Comparison of ENCODE assay signal across 8 cellular contexts in genomic region chr21:42227909-42228708, GRCh38. TPM values are rescaled to one million over a fixed set of nuclear protein-coding genes. Genes with fewer than 3 reads are reported as not detected.
DNase-seq lines count a peak whose midpoint lies in the region; TF ChIP-seq lines count a peak whose summit lies in the region.

No MANE protein-coding gene starts in this region.

- CTCF ChIA-PET in mammary epithelial cell (lab: Charles Lee; ENCODE audit: low non-redundant PET): interaction anchor here (0.6 kb wide), 1 partner anchor 46 kb away, joined by 14 read pairs; no protein-coding TSS in a partner anchor

- intact Hi-C loops in mammary epithelial cell (cut with micrococcal nuclease): loop anchor here (2.0 kb wide), 1 partner anchor 57 kb away; no protein-coding TSS in a partner anchor

- no peaks in the 10 kb centered on the region for H3K79me2 ChIP-seq in mammary epithelial cell (ENCODE audit: insufficient read depth, low read length)

- peaks cover 17% of the 10 kb centered on the region for H3K4me1 ChIP-seq in mammary epithelial cell (ENCODE audit: insufficient read depth, low read length)

- H3K4me3 ChIP-seq in WERI-Rb-1 (ENCODE audit: low read depth, low read length) (no peak overlapping the region), mammary epithelial cell (replicated peaks in 1 of 3; ENCODE audit: insufficient read depth in 1 of 3, low read depth in 2 of 3, low read length in 3 of 3) (no peak overlapping the region)

- BruUV-seq in mammary epithelial cell (replicated peaks; lab: Mats Ljungman, UMichigan): no TSS peak

- TF ChIP-seq CTCF in GM10266 (IDR thresholded peaks at IDR 0.05; ENCODE audit: control insufficient read depth, insufficient read depth, low read depth, missing control alignments) (no peak), WERI-Rb-1 (IDR thresholded peaks at IDR 0.05; ENCODE audit: low read depth, low read length) (no peak), mammary epithelial cell (conservative IDR thresholded peaks at IDR 0.05 in 1 of 2, IDR thresholded peaks at IDR 0.05 in 1 of 2; ENCODE audit: extremely low read depth in 1 of 2, insufficient read depth in 1 of 2, low read depth in 1 of 2, low read length in 2 of 2) (peak in 1 of 2 donors; percentile 6)

- DNase-seq in GM10266 (ENCODE audit: extremely low spot score): peak; percentile 91
- DNase-seq in GOT3 (lab: John Stamatoyannopoulos, UW): peak; percentile 25
- peak; percentile 45 for DNase-seq in WERI-Rb-1
- peak; percentile 95 for DNase-seq in mammary epithelial cell
- DNase-seq in kidney tubule cell (ENCODE audit: low spot score): peak; percentile 83
- peak; percentile 79 to 89 for DNase-seq in stimulated activated CD4-positive, alpha-beta T cell treated with anti-CD3 and anti-CD28 coated beads, Interleukin-4, amount 100 ng/mL, for 48 hours (ENCODE audit: low read depth in 2 of 2)
- no peak for DNase-seq in NCI-H1436 (lab: John Stamatoyannopoulos, UW)

- in situ Hi-C loops in mammary epithelial cell (cut with MboI; ENCODE audit: low sequenced_read_pairs in 2 of 2): no loop called here

- H3K27ac ChIP-seq in KOPT-K1 (ENCODE audit: low read depth, low read length, poor library complexity, severe bottlenecking) (peak overlapping the region; percentile 99), WERI-Rb-1 (no peak overlapping the region), mammary epithelial cell (ENCODE audit: insufficient read depth, low read depth, low read length) (peak overlapping the region; percentile 5)

- H3K27me3 ChIP-seq in WERI-Rb-1 (ENCODE audit: insufficient read depth, low read depth, severe bottlenecking): no peaks in the 10 kb centered on the region
- no peaks in the 10 kb centered on the region for H3K27me3 ChIP-seq in mammary epithelial cell (ENCODE audit: insufficient read depth, low read length)

- peak overlapping the region; percentile 40 for H3K4me2 ChIP-seq in mammary epithelial cell (ENCODE audit: insufficient read depth, low read depth, low read length)

- dilution Hi-C loops in mammary epithelial cell (cut with HindIII; ENCODE audit: low sequenced_read_pairs): no loop called here

- WGBS in mammary epithelial cell (ENCODE audit: low coverage, missing lambda C conversion rate): 39% methylated on average over 7 of the region's 10 CpGs

- peak overlapping the region; percentile 47 for H2AFZ ChIP-seq in mammary epithelial cell (ENCODE audit: low read depth, low read length)

- H3K36me3 ChIP-seq in KOPT-K1 (ENCODE audit: insufficient read depth, low read length): peaks cover 14% of the 10 kb centered on the region
- peaks cover 17% of the 10 kb centered on the region for H3K36me3 ChIP-seq in WERI-Rb-1
- no peaks in the 10 kb centered on the region for H3K36me3 ChIP-seq in mammary epithelial cell (ENCODE audit: insufficient read depth, low read length)

- no peak overlapping the region for H3K9ac ChIP-seq in mammary epithelial cell (ENCODE audit: insufficient read depth, low read length)

- H3K9me3 ChIP-seq in KOPT-K1 (ENCODE audit: insufficient read depth, low read length, poor library complexity, severe bottlenecking): no peaks in the 10 kb centered on the region
- H3K9me3 ChIP-seq in WERI-Rb-1 (ENCODE audit: severe bottlenecking): no peaks in the 10 kb centered on the region
- no peaks in the 10 kb centered on the region for H3K9me3 ChIP-seq in mammary epithelial cell (replicated peaks; ENCODE audit: insufficient read depth, low read length)

- H4K20me1 ChIP-seq in mammary epithelial cell (ENCODE audit: insufficient read depth, low read length): no peaks in the 10 kb centered on the region

RNA-seq across cellular contexts. Expression of gene ABCG1, which starts 9.2 kb away (rescaled TPM):
- 10 to 100 TPM in 1 of 2 donors, 1 to 10 TPM in 1; 6.3 to 16.9 TPM for total RNA-seq in mammary epithelial cell
- polyA plus RNA-seq in mammary epithelial cell: 2.7 TPM
- polyA minus RNA-seq in mammary epithelial cell: 2.5 TPM
